ENCODE assay signal across 24 cellular contexts in genomic region chr7:71210220-71210619, GRCh38.
"Had no signal": no experiment of that assay in that cellular context is flagged by ENCODE, and none has a peak within 500 bp of the region (broad histone marks: within the 10 kb centered on the region; RNA-seq: fewer than 3 reads in every experiment).

No MANE protein-coding gene starts in this region.

- H3K4me3 ChIP-seq: esophagus squamous epithelium, gastrocnemius medialis, heart right ventricle, left lung, lower lobe of right lung, mucosa of descending colon had no signal

- H3K9me3 ChIP-seq: esophagus squamous epithelium, gastrocnemius medialis, lower lobe of right lung had no signal

- H3K4me1 ChIP-seq: gastrocnemius medialis, left lung, lower lobe of right lung had no signal

- DNase-seq: cortex of kidney; effector CD8-positive, alpha-beta T cell; effector memory CD8-positive, alpha-beta T cell; endodermal cell; erythroblast; esophagus squamous epithelium; foreskin fibroblast; foreskin melanocyte; gastrocnemius medialis; glutamatergic neuron; head of caudate nucleus; heart right ventricle; hippocampal formation; left cardiac atrium; left lung; left ventricle myocardium superior; lower lobe of right lung; mesenchymal stem cell; mucosa of descending colon; naive B cell had no signal

- H3K36me3 ChIP-seq: esophagus squamous epithelium, gastrocnemius medialis, heart right ventricle, left lung, lower lobe of right lung had no signal

- H3K27ac Mint-ChIP-seq: dendritic cell treated with granulocyte-macrophage colony-stimulating factor and Interleukin-4, amounts not matched to agents 40 ng/mL and 50 ng/mL, for 4 days; effector memory CD8-positive, alpha-beta T cell; mesothelial cell of epicardium; naive B cell had no signal

- H3K27me3 ChIP-seq: esophagus squamous epithelium, gastrocnemius medialis, heart right ventricle, left lung had no signal

- H3K27me3 Mint-ChIP-seq: dendritic cell treated with granulocyte-macrophage colony-stimulating factor and Interleukin-4, amounts not matched to agents 40 ng/mL and 50 ng/mL, for 4 days; effector memory CD8-positive, alpha-beta T cell; naive B cell had no signal

- H3K27ac ChIP-seq: epithelial cell of prostate, gastrocnemius medialis, heart right ventricle, left lung, lower lobe of right lung had no signal

- ATAC-seq: effector memory CD8-positive, alpha-beta T cell; esophagus mucosa; gastrocnemius medialis; heart right ventricle; left cardiac atrium; left lung; left ventricle myocardium superior; lower lobe of right lung; mucosa of descending colon had no signal

- H3K4me3 Mint-ChIP-seq: dendritic cell treated with granulocyte-macrophage colony-stimulating factor and Interleukin-4, amounts not matched to agents 40 ng/mL and 50 ng/mL, for 4 days; effector memory CD8-positive, alpha-beta T cell; endodermal cell; mesothelial cell of epicardium; naive B cell had no signal

- H3K36me3 Mint-ChIP-seq: mesothelial cell of epicardium, naive B cell had no signal

- H3K4me1 Mint-ChIP-seq: naive B cell had no signal
